27 cellular contexts compared by ENCODE assay signal in the genomic region with DNA sequence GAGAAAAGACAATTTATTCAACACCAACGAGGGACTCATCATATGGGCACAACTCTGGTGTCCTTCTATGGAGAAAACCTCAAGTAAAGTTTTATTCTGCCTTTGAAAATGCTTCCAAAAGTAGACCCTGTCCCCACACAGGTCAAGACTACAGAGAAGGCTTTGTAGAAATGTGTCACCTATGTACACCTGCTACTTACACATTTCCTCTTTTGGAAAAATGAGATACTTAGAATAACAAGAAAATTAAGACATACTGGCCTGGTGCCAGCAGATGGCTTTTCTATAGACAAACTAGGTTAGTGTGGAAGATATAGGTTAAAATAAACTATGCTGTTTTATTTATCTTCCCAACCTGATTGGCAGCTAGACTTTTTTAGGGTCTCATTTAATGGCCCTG. TPM values are rescaled to one million over a fixed set of nuclear protein-coding genes. Genes with fewer than 3 reads are reported as not detected.
DNase-seq lines count a peak whose midpoint lies in the region; ATAC-seq and TF ChIP-seq lines count a peak whose summit lies in the region.
"Had no signal": no experiment of that assay in that cellular context is flagged by ENCODE, and none has a peak within 500 bp of the region (broad histone marks: within the 10 kb centered on the region; RNA-seq: fewer than 3 reads in every experiment).

No MANE protein-coding gene starts in this region.

- H3K9me3 ChIP-seq in DOHH2 (ENCODE audit: control insufficient read depth, insufficient read depth, low read length) (no peaks in the 10 kb centered on the region), OCI-LY7 (ENCODE audit: low read length) (no peaks in the 10 kb centered on the region)
- H3K9me3 ChIP-seq: BLaER1, Caco-2 had no signal

- TF ChIP-seq CTCF in DOHH2 (IDR thresholded peaks at IDR 0.05; ENCODE audit: low read depth, low read length, poor library complexity, severe bottlenecking), result no peak
- no peak for TF ChIP-seq CTCF in OCI-LY7 (conservative IDR thresholded peaks at IDR 0.05; ENCODE audit: low read length)
- TF ChIP-seq CTCF in mesothelial cell of epicardium (IDR thresholded peaks at IDR 0.05; ENCODE audit: unreplicated experiment), result no peak

- H3K36me3 Mint-ChIP-seq in activated naive CD4-positive, alpha-beta T cell treated with anti-CD3 and anti-CD28 coated beads for 36 hours (ENCODE audit: low read depth), result peaks cover 50% of the 10 kb centered on the region
- H3K36me3 Mint-ChIP-seq in mesothelial cell of epicardium, result peaks cover 54% of the 10 kb centered on the region

- H3K4me3 Mint-ChIP-seq in activated naive CD4-positive, alpha-beta T cell treated with anti-CD3 and anti-CD28 coated beads for 36 hours, result no peak overlapping the region
- no peak overlapping the region for H3K4me3 Mint-ChIP-seq in mesothelial cell of epicardium
- H3K4me3 Mint-ChIP-seq: GM23338; nephron progenitor cell; T-helper 1 cell treated with Interleukin-12 subunit alpha and Interleukin-12 subunit beta and Interleukin-4 antibody, amounts not matched to agents 30 μg/mL and 1 μg/mL, for 36 hours; type B pancreatic cell had no signal

- BruUV-seq in OCI-LY7 (replicated peaks; lab: Mats Ljungman, UMichigan), result no TSS peak

- 0 out of 2 replicates have a peak, but pooled peaks cover 4% of the 10 kb centered on the region for H4K20me1 ChIP-seq in DOHH2 (ENCODE audit: control insufficient read depth, insufficient read depth, low read depth, low read length)
- peaks cover 11% of the 10 kb centered on the region; the same call in 1 of the 2 replicates for H4K20me1 ChIP-seq in OCI-LY7 (ENCODE audit: insufficient read depth, low read length)

- H3K4me2 ChIP-seq in DOHH2 (ENCODE audit: low read length), result peak overlapping the region; percentile 22; the same call in 1 of the 2 replicates
- H3K4me2 ChIP-seq in OCI-LY7 (ENCODE audit: low read length), result peak overlapping the region; percentile 11
- H3K4me2 ChIP-seq: BLaER1, GM23338 had no signal

- no peaks in the 10 kb centered on the region for H3K9me3 Mint-ChIP-seq in activated naive CD4-positive, alpha-beta T cell treated with anti-CD3 and anti-CD28 coated beads for 36 hours
- H3K9me3 Mint-ChIP-seq in mesothelial cell of epicardium, result no peaks in the 10 kb centered on the region
- H3K9me3 Mint-ChIP-seq: GM23338; nephron progenitor cell; T-helper 1 cell treated with Interleukin-12 subunit alpha and Interleukin-12 subunit beta and Interleukin-4 antibody, amounts not matched to agents 30 μg/mL and 1 μg/mL, for 36 hours; type B pancreatic cell had no signal

- H3K9me2 ChIP-seq in DOHH2 (replicated peaks; ENCODE audit: control insufficient read depth, low read length), result no peaks in the 10 kb centered on the region
- no peaks in the 10 kb centered on the region for H3K9me2 ChIP-seq in OCI-LY7 (ENCODE audit: insufficient read depth, low read length)

- H3K27me3 ChIP-seq in DOHH2 (ENCODE audit: control insufficient read depth, low read length), result no peaks in the 10 kb centered on the region
- H3K27me3 ChIP-seq: BLaER1 had no signal

- H3K4me1 Mint-ChIP-seq in activated naive CD4-positive, alpha-beta T cell treated with anti-CD3 and anti-CD28 coated beads for 36 hours (ENCODE audit: low read depth), result peaks cover 52% of the 10 kb centered on the region
- peaks cover 2% of the 10 kb centered on the region for H3K4me1 Mint-ChIP-seq in mesothelial cell of epicardium
- H3K4me1 Mint-ChIP-seq: nephron progenitor cell had no signal

- peak overlapping the region; percentile 64 for H3K27ac Mint-ChIP-seq in activated naive CD4-positive, alpha-beta T cell treated with anti-CD3 and anti-CD28 coated beads for 36 hours
- H3K27ac Mint-ChIP-seq in mesothelial cell of epicardium, result peak overlapping the region; percentile 59
- H3K27ac Mint-ChIP-seq: GM23338; T-helper 1 cell treated with Interleukin-12 subunit alpha and Interleukin-12 subunit beta and Interleukin-4 antibody, amounts not matched to agents 30 μg/mL and 1 μg/mL, for 36 hours; type B pancreatic cell had no signal

- POLR2A ChIA-PET in OCI-LY7 (lab: Charles Lee), result interaction anchor here (0.8 to 1.1 kb wide), 2 partner anchors 24 to 27 kb away, joined by 3 to 5 read pairs; no protein-coding TSS in a partner anchor

- CTCF ChIA-PET in activated naive CD4-positive, alpha-beta T cell treated with anti-CD3 and anti-CD28 coated beads for 36 hours (lab: Charles Lee), result no interaction called here
- CTCF ChIA-PET in OCI-LY7 (lab: Charles Lee; ENCODE audit: unreplicated experiment), result no interaction called here

- H3K79me2 ChIP-seq in DOHH2 (ENCODE audit: control insufficient read depth, low read length), result peaks cover 64% of the 10 kb centered on the region
- peaks cover 16% of the 10 kb centered on the region; the same call in 1 of the 2 replicates for H3K79me2 ChIP-seq in OCI-LY7 (ENCODE audit: insufficient read depth, low read depth, low read length)

- peaks cover 9% of the 10 kb centered on the region for H3F3A ChIP-seq in DOHH2 (ENCODE audit: control insufficient read depth, insufficient read depth)

- H3K36me3 ChIP-seq in DOHH2 (ENCODE audit: control insufficient read depth, low read length), result peaks cover 100% of the 10 kb centered on the region
- H3K36me3 ChIP-seq in OCI-LY7 (ENCODE audit: insufficient read depth, low read length), result peaks cover 100% of the 10 kb centered on the region

- peaks cover 22% of the 10 kb centered on the region for H3K4me1 ChIP-seq in DOHH2 (ENCODE audit: control insufficient read depth, low read length)
- H3K4me1 ChIP-seq in OCI-LY7 (ENCODE audit: insufficient read depth, low read length, poor library complexity, severe bottlenecking), result peaks cover 18% of the 10 kb centered on the region
- H3K4me1 ChIP-seq: BLaER1, Caco-2 had no signal

- no peak overlapping the region for H2AFZ ChIP-seq in OCI-LY7 (ENCODE audit: low read length)
- H2AFZ ChIP-seq: GM23338 had no signal

- DNase-seq in activated naive CD4-positive, alpha-beta T cell treated with anti-CD3 and anti-CD28 coated beads for 36 hours, result peak; percentile 20
- DNase-seq in activated naive CD4-positive, alpha-beta T cell treated with anti-CD3 and anti-CD28 coated beads, Interleukin-2, amount 50 U/mL, for 16 hours, result no peak
- DNase-seq in OCI-LY7 (ENCODE audit: low spot score) (peak; percentile 29), mesothelial cell of epicardium (ENCODE audit: low spot score in 2 of 2, unreplicated experiment in 2 of 2) (no peak), NCI-H1417 treated with DMSO at 0.1 percent for 48 hours (lab: John Stamatoyannopoulos, UW) (no peak)
- DNase-seq: activated CD4-positive, CD25-positive, alpha-beta regulatory T cell; aorta; Caco-2; effector CD4-positive, alpha-beta T cell; GF-D8; hypothalamus; NCI-H1105; NCI-H187 treated with DMSO at 0.1 percent for 48 hours; NCI-H2171 treated with DMSO at 0.1 percent for 48 hours; NCI-H524; nephron progenitor cell; Right ventricle myocardium superior; stimulated activated CD4-positive, alpha-beta T cell treated with anti-CD3 and anti-CD28 coated beads, Interleukin-4, amount 100 ng/mL, for 1 hour had no signal

- H3K4me3 ChIP-seq in DOHH2 (ENCODE audit: low read length), result no peak overlapping the region
- no peak overlapping the region for H3K4me3 ChIP-seq in OCI-LY7 (ENCODE audit: low read depth, low read length, poor library complexity, severe bottlenecking)
- H3K4me3 ChIP-seq: BLaER1, GM23338 had no signal

- H3K27me3 Mint-ChIP-seq in activated naive CD4-positive, alpha-beta T cell treated with anti-CD3 and anti-CD28 coated beads for 36 hours (ENCODE audit: low read depth), result no peaks in the 10 kb centered on the region
- no peaks in the 10 kb centered on the region for H3K27me3 Mint-ChIP-seq in mesothelial cell of epicardium (ENCODE audit: low read depth)
- H3K27me3 Mint-ChIP-seq: type B pancreatic cell had no signal

- intact Hi-C loops in activated naive CD4-positive, alpha-beta T cell treated with anti-CD3 and anti-CD28 coated beads for 36 hours (cut with micrococcal nuclease), result no loop called here
- intact Hi-C loops in OCI-LY7 (cut with micrococcal nuclease; ENCODE audit: unreplicated experiment), result no loop called here

- ATAC-seq in HG02763 (IDR thresholded peaks at IDR 0.05; ENCODE audit: unreplicated experiment) (no peak), HG02678 (IDR thresholded peaks at IDR 0.05; ENCODE audit: unreplicated experiment) (no peak)
- ATAC-seq: GM23338, SK-N-SH treated with all-trans-retinoic acid at 6 μM for 48 hours had no signal

- H3K27ac ChIP-seq in DOHH2 (ENCODE audit: low read depth, low read length) (peak overlapping the region; percentile 6; the same call in 1 of the 2 replicates), OCI-LY7 (ENCODE audit: low read depth, low read length, poor library complexity, severe bottlenecking) (peak overlapping the region; percentile 12)
- H3K27ac ChIP-seq: BLaER1, epithelial cell of prostate had no signal

RNA-seq across cellular contexts. Expression of gene POGK, which starts 13.6 kb away (rescaled TPM):
- total RNA-seq in activated naive CD4-positive, alpha-beta T cell treated with anti-CD3 and anti-CD28 coated beads for 36 hours, result 10 to 100 TPM; 33.1 to 34.9 TPM
- total RNA-seq in OCI-LY7 (2014; rRNA removed; shearing (Covaris generic)), result 27.2 and 33.4 TPM in 2 replicates
- total RNA-seq in OCI-LY7 (2022) (37.4 and 41.9 TPM in 2 replicates), mesothelial cell of epicardium (40.1 to 42.1 TPM (median 40.6 TPM) in 3 replicates)

RNA-seq across cellular contexts. Expression of gene TADA1, which starts 23.1 kb away (rescaled TPM):
- 10 to 100 TPM; 19.6 to 19.9 TPM for total RNA-seq in activated naive CD4-positive, alpha-beta T cell treated with anti-CD3 and anti-CD28 coated beads for 36 hours
- total RNA-seq in OCI-LY7 (2014; rRNA removed; shearing (Covaris generic)), result 14.9 and 16.9 TPM in 2 replicates
- total RNA-seq in OCI-LY7 (2022) (16.4 and 20.3 TPM in 2 replicates), mesothelial cell of epicardium (15.6 to 18.7 TPM (median 17.4 TPM) in 3 replicates)

Comparison
In these comparisons a context has a peak if more than half of its experiments do, and no peak if none do; other contexts are left out.
1. DNase-seq: peak in activated naive CD4-positive, alpha-beta T cell treated with anti-CD3 and anti-CD28 coated beads for 36 hours (single experiment) and OCI-LY7 (single experiment); none in activated naive CD4-positive, alpha-beta T cell treated with anti-CD3 and anti-CD28 coated beads, Interleukin-2, amount 50 U/mL, for 16 hours (single experiment), mesothelial cell of epicardium (0 of 2) and NCI-H1417 treated with DMSO at 0.1 percent for 48 hours (single experiment).